27 cellular contexts compared by ENCODE assay signal in genomic region chr16:46848768-46849764, GRCh38.
"Had no signal": no experiment of that assay in that cellular context is flagged by ENCODE, and none has a peak within 500 bp of the region (broad histone marks: within the 10 kb centered on the region; RNA-seq: fewer than 3 reads in every experiment).

No MANE protein-coding gene starts in this region.

- H3K4me1 ChIP-seq: colonic mucosa, right atrium auricular region, tibial nerve had no signal

- H3K4me3 Mint-ChIP-seq: activated CD4-positive, alpha-beta T cell treated with anti-CD3 and anti-CD28 coated beads, Interleukin-2, amount 10 ng/mL, durations not matched to agents 24 days and 14 days; activated CD8-positive, alpha-beta memory T cell treated with anti-CD3 and anti-CD28 coated beads, Interleukin-2, amount 10 ng/mL, durations not matched to agents 7 days and 5 days; activated CD8-positive, alpha-beta T cell treated with anti-CD3 and anti-CD28 coated beads for 36 hours; brain; memory B cell; naive thymus-derived CD8-positive, alpha-beta T cell; neural crest cell; T-helper 17 cell had no signal

- H3K9me3 Mint-ChIP-seq: activated CD4-positive, alpha-beta T cell treated with anti-CD3 and anti-CD28 coated beads, Interleukin-2, amount 10 ng/mL, durations not matched to agents 24 days and 14 days; activated CD8-positive, alpha-beta T cell treated with anti-CD3 and anti-CD28 coated beads for 36 hours; activated naive CD4-positive, alpha-beta T cell treated with anti-CD3 and anti-CD28 coated beads, Interleukin-2, amount 50 U/mL, for 72 hours; activated T-helper 2 cell treated with anti-CD3 and anti-CD28 coated beads, Interferon-gamma antibody, Interleukin-2, Interleukin-4, amounts not matched to agents 10 μg/mL and 5 μg/mL and 100 μg/mL, durations not matched to agents 14 hours and 24 hours and 36 hours; memory B cell; neural crest cell had no signal

- H3K4me3 ChIP-seq: cardiac muscle cell, colonic mucosa, right atrium auricular region, tibial nerve had no signal

- H3K27me3 ChIP-seq: cardiac muscle cell, colonic mucosa, right atrium auricular region had no signal

- DNase-seq: activated CD4-positive, alpha-beta T cell treated with anti-CD3 and anti-CD28 coated beads, Interleukin-2, amount 10 ng/mL, durations not matched to agents 24 days and 14 days; activated CD4-positive, CD25-positive, alpha-beta regulatory T cell treated with anti-CD3 and anti-CD28 coated beads, Interleukin-2, amount 50 U/mL, for 72 hours; activated CD8-positive, alpha-beta memory T cell treated with anti-CD3 and anti-CD28 coated beads, Interleukin-2, amount 10 ng/mL, durations not matched to agents 7 days and 5 days; activated CD8-positive, alpha-beta T cell treated with anti-CD3 and anti-CD28 coated beads for 36 hours; activated T-cell treated with anti-CD3 and anti-CD28 coated beads, Interleukin-2, amount 50 U/mL, for 48 hours; cerebellar nuclear complex; colonic mucosa; effector CD8-positive, alpha-beta T cell; glutamatergic neuron; left cardiac atrium; naive thymus-derived CD8-positive, alpha-beta T cell; stimulated activated naive CD4-positive, alpha-beta T cell treated with Interleukin-2 at 50 U/mL for 16 hours; T-helper 17 cell; T1000; WERI-Rb-1 had no signal

- H3K27me3 Mint-ChIP-seq: memory B cell had no signal

- H3K27ac Mint-ChIP-seq: activated CD4-positive, alpha-beta T cell treated with anti-CD3 and anti-CD28 coated beads, Interleukin-2, amount 10 ng/mL, durations not matched to agents 24 days and 14 days; activated CD8-positive, alpha-beta memory T cell treated with anti-CD3 and anti-CD28 coated beads, Interleukin-2, amount 10 ng/mL, durations not matched to agents 7 days and 5 days; activated CD8-positive, alpha-beta T cell treated with anti-CD3 and anti-CD28 coated beads for 36 hours; activated naive CD4-positive, alpha-beta T cell treated with anti-CD3 and anti-CD28 coated beads, Interleukin-2, amount 50 U/mL, for 72 hours; activated T-helper 2 cell treated with anti-CD3 and anti-CD28 coated beads, Interferon-gamma antibody, Interleukin-2, Interleukin-4, amounts not matched to agents 10 μg/mL and 5 μg/mL and 100 μg/mL, durations not matched to agents 14 hours and 24 hours and 36 hours; brain; memory B cell; naive thymus-derived CD8-positive, alpha-beta T cell; T-helper 17 cell had no signal

- FAIRE-seq: endometrium, frontal cortex, keratinocyte had no signal

- H3K36me3 Mint-ChIP-seq: activated CD8-positive, alpha-beta memory T cell treated with anti-CD3 and anti-CD28 coated beads, Interleukin-2, amount 10 ng/mL, durations not matched to agents 7 days and 5 days; activated naive CD4-positive, alpha-beta T cell treated with anti-CD3 and anti-CD28 coated beads, Interleukin-2, amount 50 U/mL, for 72 hours; brain; memory B cell; naive thymus-derived CD8-positive, alpha-beta T cell had no signal

- H3K36me3 ChIP-seq: cardiac muscle cell, colonic mucosa, right atrium auricular region, tibial nerve, WERI-Rb-1 had no signal

- H3K9me3 ChIP-seq: colonic mucosa, right atrium auricular region, tibial nerve had no signal

- H3K4me1 Mint-ChIP-seq: activated CD4-positive, alpha-beta T cell treated with anti-CD3 and anti-CD28 coated beads, Interleukin-2, amount 10 ng/mL, durations not matched to agents 24 days and 14 days; activated CD8-positive, alpha-beta memory T cell treated with anti-CD3 and anti-CD28 coated beads, Interleukin-2, amount 10 ng/mL, durations not matched to agents 7 days and 5 days; naive thymus-derived CD8-positive, alpha-beta T cell; neural crest cell had no signal

- ATAC-seq: activated CD8-positive, alpha-beta memory T cell treated with anti-CD3 and anti-CD28 coated beads, Interleukin-2, amount 10 ng/mL, durations not matched to agents 7 days and 5 days; activated CD8-positive, alpha-beta T cell treated with anti-CD3 and anti-CD28 coated beads for 36 hours; activated naive CD4-positive, alpha-beta T cell treated with anti-CD3 and anti-CD28 coated beads, Interleukin-2, amount 50 U/mL, for 72 hours; left cardiac atrium; naive thymus-derived CD8-positive, alpha-beta T cell; T-helper 17 cell had no signal

- H3K27ac ChIP-seq: cardiac muscle cell, colonic mucosa, epithelial cell of prostate, right atrium auricular region, tibial nerve, WERI-Rb-1 had no signal
